Comparison of ENCODE assay signal across 17 cellular contexts in genomic region chr22:50157976-50158375, GRCh38. TPM values are rescaled to one million over a fixed set of nuclear protein-coding genes. Genes with fewer than 3 reads are reported as not detected.
A peak's percentile ranks its signal among the peaks of the same experiment; 100 is the strongest.
DNase-seq lines count a peak whose midpoint lies in the region; ATAC-seq, FAIRE-seq and TF ChIP-seq lines count a peak whose summit lies in the region.
"Had no signal": no experiment of that assay in that cellular context is flagged by ENCODE, and none has a peak within 500 bp of the region (broad histone marks: within the 10 kb centered on the region; RNA-seq: fewer than 3 reads in every experiment).

No MANE protein-coding gene starts in this region.

- no peaks in the 10 kb centered on the region for H3K9me2 ChIP-seq in HCT116 (ENCODE audit: insufficient read depth)

- BruUV-seq in HCT116 (replicated peaks; lab: Mats Ljungman, UMichigan): no TSS peak

- H3K27me3 ChIP-seq in HCT116 (ENCODE audit: insufficient read depth, low read length): peaks cover 10% of the 10 kb centered on the region; the same call in 1 of the 2 replicates
- H3K27me3 ChIP-seq in keratinocyte (ENCODE audit: control insufficient read depth, extremely low read depth, insufficient read depth, low read length): peaks cover 6% of the 10 kb centered on the region
- peaks cover 7% of the 10 kb centered on the region for H3K27me3 ChIP-seq in suprapubic skin

- H4K20me1 ChIP-seq in HCT116 (ENCODE audit: insufficient read depth) (no peaks in the 10 kb centered on the region), keratinocyte (ENCODE audit: control insufficient read depth, extremely low read depth, insufficient read depth, low read length) (no peaks in the 10 kb centered on the region)

- H3K4me1 ChIP-seq in HCT116 (ENCODE audit: control insufficient read depth in 1 of 2, insufficient read depth in 2 of 2, low read length in 2 of 2): no peaks in the 10 kb centered on the region
- peaks cover 13% of the 10 kb centered on the region for H3K4me1 ChIP-seq in keratinocyte (ENCODE audit: control insufficient read depth, extremely low read depth, insufficient read depth, low read length)
- H3K4me1 ChIP-seq in suprapubic skin: peaks cover 3% of the 10 kb centered on the region
- H3K4me1 ChIP-seq: esophagus muscularis mucosa had no signal

- H3K4me3 Mint-ChIP-seq in progenitor cell of endocrine pancreas (ENCODE audit: low read depth): no peak overlapping the region
- H3K4me3 Mint-ChIP-seq in activated CD4-positive, alpha-beta memory T cell treated with anti-CD3 and anti-CD28 coated beads, Interleukin-2, amount 10 ng/mL, durations not matched to agents 7 days and 5 days: no peak overlapping the region
- H3K4me3 Mint-ChIP-seq: T-cell had no signal

- H3K4me3 ChIP-seq in HCT116 (replicated peaks in 1 of 2; ENCODE audit: low read depth in 1 of 2, low read length in 2 of 2) (no peak overlapping the region), keratinocyte (ENCODE audit: control insufficient read depth in 2 of 3, extremely low read depth in 1 of 3, insufficient read depth in 2 of 3, low read depth in 1 of 3, low read length in 3 of 3) (peak overlapping the region in 1 of 3 experiments; percentile 15), suprapubic skin (no peak overlapping the region)
- H3K4me3 ChIP-seq: esophagus muscularis mucosa had no signal

- FAIRE-seq in keratinocyte (lab: Jason Lieb, UNC): peak; percentile 85
- FAIRE-seq: islet of Langerhans, RCC 7860 had no signal

- no peaks in the 10 kb centered on the region for H3K9me3 Mint-ChIP-seq in progenitor cell of endocrine pancreas (ENCODE audit: low read depth)
- H3K9me3 Mint-ChIP-seq in activated CD4-positive, alpha-beta memory T cell treated with anti-CD3 and anti-CD28 coated beads, Interleukin-2, amount 10 ng/mL, durations not matched to agents 7 days and 5 days: no peaks in the 10 kb centered on the region
- H3K9me3 Mint-ChIP-seq: T-cell had no signal

- H3K4me2 ChIP-seq in HCT116 (ENCODE audit: low read length): no peak overlapping the region
- H3K4me2 ChIP-seq in keratinocyte (ENCODE audit: control insufficient read depth, extremely low read depth, insufficient read depth, low read depth, low read length): peak overlapping the region; percentile 67

- H2AFZ ChIP-seq in HCT116 (ENCODE audit: low read depth, low read length, poor library complexity, severe bottlenecking) (no peak overlapping the region), keratinocyte (ENCODE audit: control insufficient read depth, low read length) (peak overlapping the region; percentile 57)

- H3K36me3 ChIP-seq in HCT116 (ENCODE audit: control insufficient read depth in 1 of 2, insufficient read depth in 2 of 2, low read length in 2 of 2) (no peaks in the 10 kb centered on the region), keratinocyte (ENCODE audit: control insufficient read depth in 2 of 2, extremely low read depth in 1 of 2, insufficient read depth in 2 of 2, low read length in 2 of 2) (no peaks in the 10 kb centered on the region), suprapubic skin (no peaks in the 10 kb centered on the region)
- H3K36me3 ChIP-seq: esophagus muscularis mucosa had no signal

- H3K27me3 Mint-ChIP-seq in progenitor cell of endocrine pancreas: peaks cover 39% of the 10 kb centered on the region
- H3K27me3 Mint-ChIP-seq in activated CD4-positive, alpha-beta memory T cell treated with anti-CD3 and anti-CD28 coated beads, Interleukin-2, amount 10 ng/mL, durations not matched to agents 7 days and 5 days: peaks cover 18% of the 10 kb centered on the region

- TF ChIP-seq POLR2A in HCT116 (IDR thresholded peaks at IDR 0.05; ENCODE audit: borderline replicate concordance, extremely low read depth, insufficient read depth, insufficient read length): no peak
- no peak for TF ChIP-seq POLR2A in suprapubic skin (IDR thresholded peaks at IDR 0.05)

- CTCF ChIA-PET in HCT116 (lab: Charles Lee): no interaction called here
- CTCF ChIA-PET in RWPE1 (lab: Yijun Ruan, JAX): interaction anchor here (0.6 kb wide), 2 partner anchors 26 to 228 kb away, joined by 3 read pairs; no protein-coding TSS in a partner anchor
- CTCF ChIA-PET in activated CD4-positive, alpha-beta memory T cell treated with anti-CD3 and anti-CD28 coated beads, Interleukin-2, amount 10 ng/mL, durations not matched to agents 7 days and 5 days (lab: Charles Lee): interaction anchor here (1.8 to 1.9 kb wide), 2 partner anchors 9 to 49 kb away, joined by 4 to 7 read pairs; no protein-coding TSS in a partner anchor

- POLR2A ChIA-PET in HCT116 (lab: Charles Lee): no interaction called here
- POLR2A ChIA-PET in RWPE1 (lab: Yijun Ruan, JAX; ENCODE audit: low non-redundant PET): no interaction called here
- POLR2A ChIA-PET in activated CD4-positive, alpha-beta memory T cell treated with anti-CD3 and anti-CD28 coated beads, Interleukin-2, amount 10 ng/mL, durations not matched to agents 7 days and 5 days (lab: Charles Lee): interaction anchor here (0.8 kb wide), 1 partner anchor 33 kb away, joined by 3 read pairs; no protein-coding TSS in a partner anchor

- TF ChIP-seq EP300 in suprapubic skin (IDR thresholded peaks at IDR 0.05): no peak

- no peaks in the 10 kb centered on the region for H3K36me3 Mint-ChIP-seq in progenitor cell of endocrine pancreas (ENCODE audit: insufficient read depth)
- H3K36me3 Mint-ChIP-seq in activated CD4-positive, alpha-beta memory T cell treated with anti-CD3 and anti-CD28 coated beads, Interleukin-2, amount 10 ng/mL, durations not matched to agents 7 days and 5 days (ENCODE audit: low read depth): no peaks in the 10 kb centered on the region
- H3K36me3 Mint-ChIP-seq: T-cell had no signal

- RAD21 ChIA-PET in HCT116 (lab: Charles Lee; ENCODE audit: low non-redundant PET in 1 of 2, low total read pairs in 2 of 2, uncharacterized antibody in 2 of 2, unreplicated experiment in 2 of 2): no interaction called here

- H3K9me3 ChIP-seq in HCT116 (ENCODE audit: control insufficient read depth in 1 of 2, insufficient read depth in 1 of 2, low read depth in 1 of 2, low read length in 2 of 2) (no peaks in the 10 kb centered on the region), keratinocyte (ENCODE audit: control insufficient read depth, low read depth, low read length) (no peaks in the 10 kb centered on the region), suprapubic skin (no peaks in the 10 kb centered on the region)
- H3K9me3 ChIP-seq: esophagus muscularis mucosa had no signal

- ATAC-seq in HCT116: peak; percentile 59
- ATAC-seq: T-cell had no signal

- TF ChIP-seq CTCF in HCT116 (IDR thresholded peaks at IDR 0.05 in 2 of 3, conservative IDR thresholded peaks at IDR 0.05 in 1 of 3; ENCODE audit: borderline replicate concordance in 1 of 3, insufficient read depth in 1 of 3, low read depth in 2 of 3, low read length in 2 of 3) (no peak), RWPE1 (conservative IDR thresholded peaks at IDR 0.05; ENCODE audit: low read depth) (no peak), keratinocyte (optimal IDR thresholded peaks at IDR 0.05 in 1 of 3, IDR thresholded peaks at IDR 0.05 in 1 of 3, conservative IDR thresholded peaks at IDR 0.05 in 1 of 3; ENCODE audit: extremely low read depth in 1 of 3, insufficient read depth in 2 of 3, low read length in 3 of 3) (no peak), suprapubic skin (IDR thresholded peaks at IDR 0.05) (no peak), progenitor cell of endocrine pancreas (IDR thresholded peaks at IDR 0.05; ENCODE audit: unreplicated experiment) (no peak)

- WGBS in suprapubic skin: 68% methylated on average over 14 of the region's 16 CpGs

- H3K27ac ChIP-seq in HCT116 (ENCODE audit: low read depth, low read length) (no peak overlapping the region), RWPE1 (peak overlapping the region; percentile 62), keratinocyte (ENCODE audit: control insufficient read depth, insufficient read depth, low read length) (no peak overlapping the region), suprapubic skin (no peak overlapping the region)
- H3K27ac ChIP-seq: esophagus muscularis mucosa had no signal

- no peak overlapping the region for H3K27ac Mint-ChIP-seq in progenitor cell of endocrine pancreas
- H3K27ac Mint-ChIP-seq in activated CD4-positive, alpha-beta memory T cell treated with anti-CD3 and anti-CD28 coated beads, Interleukin-2, amount 10 ng/mL, durations not matched to agents 7 days and 5 days: no peak overlapping the region
- H3K27ac Mint-ChIP-seq: T-cell had no signal

- dilution Hi-C loops in keratinocyte (cut with MboI; ENCODE audit: extremely low pct_ligation_motif_present, low sequenced_read_pairs): no loop called here

- DNase-seq in HCT116 (ENCODE audit: low read depth, low spot score) (no peak), RWPE1 (ENCODE audit: low spot score) (peak; percentile 40), keratinocyte (ENCODE audit: low read depth, low spot score) (peak; percentile 30), suprapubic skin (ENCODE audit: low spot score in 2 of 2) (peak; percentile 70 to 79), DMS153 treated with DMSO at 0.1 percent for 48 hours (lab: John Stamatoyannopoulos, UW; ENCODE audit: unreplicated experiment) (no peak), progenitor cell of endocrine pancreas (ENCODE audit: low spot score, unreplicated experiment) (no peak)
- DNase-seq in activated CD4-positive, alpha-beta memory T cell treated with anti-CD3 and anti-CD28 coated beads, Interleukin-2, amount 10 ng/mL, durations not matched to agents 7 days and 5 days: no peak
- DNase-seq: activated effector memory CD4-positive, alpha-beta T cell treated with Interleukin-2 at 50 U/mL for 16 hours; anterior cingulate cortex; cortex of kidney; Kasumi-1; NCI-H1694 treated with DMSO at 0.1 percent for 48 hours; stimulated activated CD4-positive, alpha-beta T cell treated with anti-CD3 and anti-CD28 coated beads, Interleukin-12 subunit alpha, Interleukin-12 subunit beta, amount 100 ng/mL, for 4 hours; T-cell had no signal

- TF ChIP-seq RAD21 in HCT116 (IDR thresholded peaks at IDR 0.05; ENCODE audit: low read depth): no peak

- H3K9me1 ChIP-seq in keratinocyte (ENCODE audit: control insufficient read depth, extremely low read depth, insufficient read depth, low read length): no peaks in the 10 kb centered on the region

- no peaks in the 10 kb centered on the region for H3K79me2 ChIP-seq in HCT116 (ENCODE audit: insufficient read depth, low read length)
- no peaks in the 10 kb centered on the region for H3K79me2 ChIP-seq in keratinocyte (ENCODE audit: control insufficient read depth, insufficient read depth, low read length)

- H3K4me1 Mint-ChIP-seq in progenitor cell of endocrine pancreas (ENCODE audit: low read depth): no peaks in the 10 kb centered on the region
- H3K4me1 Mint-ChIP-seq in activated CD4-positive, alpha-beta memory T cell treated with anti-CD3 and anti-CD28 coated beads, Interleukin-2, amount 10 ng/mL, durations not matched to agents 7 days and 5 days: no peaks in the 10 kb centered on the region
- H3K4me1 Mint-ChIP-seq: T-cell had no signal

- intact Hi-C loops in HCT116 (cut with micrococcal nuclease): no loop called here

- H3K9ac ChIP-seq in HCT116 (ENCODE audit: low read length) (no peak overlapping the region), keratinocyte (ENCODE audit: control insufficient read depth, extremely low read depth, insufficient read depth, low read length) (no peak overlapping the region)

RNA-seq across cellular contexts. Expression of gene PANX2, which starts 12.6 kb away (rescaled TPM):
- total RNA-seq in HCT116 (2021; ENCODE audit: unreplicated experiment) (8.0 TPM), suprapubic skin (1 to 10 TPM; 1.2 to 2.8 (median 2.2) TPM), progenitor cell of endocrine pancreas (6.2 and 6.3 TPM in 2 replicates)
- polyA plus RNA-seq in HCT116 (2012): 6.5 and 11.2 TPM in 2 replicates
- polyA plus RNA-seq in keratinocyte: 0.22 to 0.68 TPM (median 0.32 TPM) in 3 replicates
- 0.17 TPM for polyA plus RNA-seq in keratinocyte (2011; ENCODE audit: low read depth)
- polyA plus RNA-seq in keratinocyte (2011; cell fraction: cytosol; rRNA removed): 0.30 and 1.0 TPM in 2 replicates
- polyA plus RNA-seq in keratinocyte (2011; cell fraction: nucleus; rRNA removed): 0.97 and 1.3 TPM in 2 replicates
- 0.83 and 1.2 TPM in 2 replicates for polyA plus RNA-seq in keratinocyte (2012; ENCODE audit: low replicate concordance)
- polyA minus RNA-seq in keratinocyte: 0.10 to 2.5 TPM in 2 of 3 replicates, not detected in the other
- 0.77 TPM for polyA minus RNA-seq in keratinocyte (2011; cell fraction: cytosol; rRNA and poly(A)+ RNA removed)
- polyA minus RNA-seq in keratinocyte (2011; cell fraction: nucleus; rRNA and poly(A)+ RNA removed): 0.23 and 0.53 TPM in 2 replicates
- under 1 TPM; 0.83 to 0.88 TPM for total RNA-seq in activated CD4-positive, alpha-beta memory T cell treated with anti-CD3 and anti-CD28 coated beads, Interleukin-2, amount 10 ng/mL, durations not matched to agents 7 days and 5 days

RNA-seq across cellular contexts. Expression of gene TRABD, which starts 27.7 kb away (rescaled TPM):
- total RNA-seq in HCT116 (2021; ENCODE audit: unreplicated experiment): 90.3 TPM
- 81.3 and 109 TPM in 2 replicates for polyA plus RNA-seq in HCT116 (2012)
- polyA plus RNA-seq in keratinocyte: 22.7 to 38.0 TPM (median 31.7 TPM) in 3 replicates
- polyA plus RNA-seq in keratinocyte (2011; ENCODE audit: low read depth): 19.8 TPM
- polyA plus RNA-seq in keratinocyte (2011; cell fraction: cytosol; rRNA removed): 14.9 and 35.0 TPM in 2 replicates
- polyA plus RNA-seq in keratinocyte (2011; cell fraction: nucleus; rRNA removed): 72.7 and 96.3 TPM in 2 replicates
- 31.1 and 41.3 TPM in 2 replicates for polyA plus RNA-seq in keratinocyte (2012; ENCODE audit: low replicate concordance)
- polyA minus RNA-seq in keratinocyte: 13.1 to 52.8 TPM (median 16.4 TPM) in 3 replicates
- polyA minus RNA-seq in keratinocyte (2011; cell fraction: cytosol; rRNA and poly(A)+ RNA removed): 34.7 TPM
- polyA minus RNA-seq in keratinocyte (2011; cell fraction: nucleus; rRNA and poly(A)+ RNA removed): 22.4 and 22.9 TPM in 2 replicates
- 10 to 100 TPM; 35.7 to 78.2 (median 39.1) TPM for total RNA-seq in suprapubic skin
- 39.4 and 42.1 TPM in 2 replicates for total RNA-seq in progenitor cell of endocrine pancreas
- total RNA-seq in activated CD4-positive, alpha-beta memory T cell treated with anti-CD3 and anti-CD28 coated beads, Interleukin-2, amount 10 ng/mL, durations not matched to agents 7 days and 5 days: 100 to 1,000 TPM; 136 to 138 TPM

RNA-seq across cellular contexts. Expression of gene SELENOO, which starts 42.8 kb away (rescaled TPM):
- total RNA-seq in HCT116 (2021; ENCODE audit: unreplicated experiment) (29.6 TPM), suprapubic skin (10 to 100 TPM; 27.4 to 66.1 (median 36.1) TPM), progenitor cell of endocrine pancreas (24.3 and 24.7 TPM in 2 replicates)
- 27.2 and 30.6 TPM in 2 replicates for polyA plus RNA-seq in HCT116 (2012)
- polyA plus RNA-seq in keratinocyte: 14.4 to 32.1 TPM (median 22.0 TPM) in 3 replicates
- 7.1 TPM for polyA plus RNA-seq in keratinocyte (2011; ENCODE audit: low read depth)
- polyA plus RNA-seq in keratinocyte (2011; cell fraction: cytosol; rRNA removed): 10.5 and 27.6 TPM in 2 replicates
- 43.3 and 54.8 TPM in 2 replicates for polyA plus RNA-seq in keratinocyte (2011; cell fraction: nucleus; rRNA removed)
- polyA plus RNA-seq in keratinocyte (2012; ENCODE audit: low replicate concordance): 18.9 and 29.1 TPM in 2 replicates
- polyA minus RNA-seq in keratinocyte: 13.9 to 25.9 TPM (median 16.6 TPM) in 3 replicates
- 51.8 TPM for polyA minus RNA-seq in keratinocyte (2011; cell fraction: cytosol; rRNA and poly(A)+ RNA removed)
- polyA minus RNA-seq in keratinocyte (2011; cell fraction: nucleus; rRNA and poly(A)+ RNA removed): 29.0 and 29.5 TPM in 2 replicates
- total RNA-seq in activated CD4-positive, alpha-beta memory T cell treated with anti-CD3 and anti-CD28 coated beads, Interleukin-2, amount 10 ng/mL, durations not matched to agents 7 days and 5 days: 10 to 100 TPM; 21.5 TPM

Comparison
In these comparisons a context has a peak if more than half of its experiments do, and no peak if none do; other contexts are left out.
1. DNase-seq: peak in RWPE1 (single experiment), keratinocyte (single experiment) and suprapubic skin (2 of 2); none in HCT116 (single experiment), DMS153 treated with DMSO at 0.1 percent for 48 hours (single experiment), progenitor cell of endocrine pancreas (single experiment) and activated CD4-positive, alpha-beta memory T cell treated with anti-CD3 and anti-CD28 coated beads, Interleukin-2, amount 10 ng/mL, durations not matched to agents 7 days and 5 days (single experiment).